In genomic region chr7:137093198-137093597, GRCh38 we compare ENCODE assay signal across 27 cellular contexts.
"Had no signal": no experiment of that assay in that cellular context is flagged by ENCODE, and none has a peak within 500 bp of the region (broad histone marks: within the 10 kb centered on the region; RNA-seq: fewer than 3 reads in every experiment).

No MANE protein-coding gene starts in this region.

- DNase-seq: naive thymus-derived CD4-positive, alpha-beta T cell; natural killer cell; occipital lobe; ovary; psoas muscle; right lobe of liver; sigmoid colon; spleen; stimulated activated CD4-positive, alpha-beta T cell treated with anti-CD3 and anti-CD28 coated beads, Interleukin-12 subunit alpha, Interleukin-12 subunit beta, amount 100 ng/mL, for 4 hours; stimulated activated CD4-positive, alpha-beta T cell treated with anti-CD3 and anti-CD28 coated beads, Interleukin-1b, Interleukin-23, amount 100 ng/mL, for 48 hours; stimulated activated CD4-positive, alpha-beta T cell treated with anti-CD3 and anti-CD28 coated beads, Interleukin-4, amount 100 ng/mL, for 1 hour; stimulated activated CD4-positive, alpha-beta T cell treated with anti-CD3 and anti-CD28 coated beads, Interleukin-4, amount 100 ng/mL, for 4 hours; stimulated activated CD8-positive, alpha-beta memory T cell treated with anti-CD3 and anti-CD28 coated beads, Interleukin-4, amount 100 ng/mL, for 48 hours; stimulated activated naive CD4-positive, alpha-beta T cell; stimulated activated naive CD8-positive, alpha-beta T cell treated with anti-CD3 and anti-CD28 coated beads, Interleukin-15, amount 100 ng/mL, for 72 hours; stimulated activated naive CD8-positive, alpha-beta T cell treated with anti-CD3 and anti-CD28 coated beads, Interleukin-15, Interleukin-2, amounts not matched to agents 100 U/mL and 50 U/mL, for 24 hours; substantia nigra; testis; tibial artery; transverse colon had no signal

- H3K4me1 ChIP-seq: neural progenitor cell, parathyroid adenoma, psoas muscle, right lobe of liver, sigmoid colon, spleen, suprapubic skin, testis, tibial artery, transverse colon, vagina had no signal

- H3K36me3 ChIP-seq: neural progenitor cell, ovary, right lobe of liver, sigmoid colon, spleen, suprapubic skin, tibial artery, transverse colon, vagina had no signal

- ATAC-seq: naive thymus-derived CD4-positive, alpha-beta T cell; natural killer cell; psoas muscle; right lobe of liver; stimulated activated memory B cell treated with anti-CD40 and anti-IgM and Interleukin-4, amounts not matched to agents 10 μg/mL and 1 μg/mL and 100 μg/mL, for 72 hours; stimulated activated naive CD8-positive, alpha-beta T cell treated with anti-CD3 and anti-CD28 coated beads, Interleukin-15, amount 100 ng/mL, for 72 hours; stimulated activated naive CD8-positive, alpha-beta T cell treated with anti-CD3 and anti-CD28 coated beads, Interleukin-15, Interleukin-2, amounts not matched to agents 100 U/mL and 50 U/mL, for 24 hours had no signal

- H3K27ac ChIP-seq: neural progenitor cell, ovary, parathyroid adenoma, psoas muscle, right lobe of liver, sigmoid colon, skin epidermis, spleen, suprapubic skin, testis, tibial artery, transverse colon, vagina had no signal

- H3K9me3 ChIP-seq: ovary, psoas muscle, right lobe of liver, sigmoid colon, suprapubic skin, testis, tibial artery, vagina had no signal

- H3K79me2 ChIP-seq: parathyroid adenoma had no signal

- H3K9ac ChIP-seq: neural progenitor cell, parathyroid adenoma had no signal

- H3K27me3 ChIP-seq: neural progenitor cell, ovary, right lobe of liver, sigmoid colon, spleen, suprapubic skin, testis, tibial artery, transverse colon, vagina had no signal

- H2AFZ ChIP-seq: neural progenitor cell, parathyroid adenoma had no signal

- H3K4me2 ChIP-seq: neural progenitor cell, smooth muscle cell had no signal

- H3K4me3 ChIP-seq: neural progenitor cell, ovary, psoas muscle, right lobe of liver, sigmoid colon, skin epidermis, smooth muscle cell, spleen, suprapubic skin, testis, tibial artery, transverse colon, vagina had no signal
